ENCODE assay signal across 12 cellular contexts in the genomic region with DNA sequence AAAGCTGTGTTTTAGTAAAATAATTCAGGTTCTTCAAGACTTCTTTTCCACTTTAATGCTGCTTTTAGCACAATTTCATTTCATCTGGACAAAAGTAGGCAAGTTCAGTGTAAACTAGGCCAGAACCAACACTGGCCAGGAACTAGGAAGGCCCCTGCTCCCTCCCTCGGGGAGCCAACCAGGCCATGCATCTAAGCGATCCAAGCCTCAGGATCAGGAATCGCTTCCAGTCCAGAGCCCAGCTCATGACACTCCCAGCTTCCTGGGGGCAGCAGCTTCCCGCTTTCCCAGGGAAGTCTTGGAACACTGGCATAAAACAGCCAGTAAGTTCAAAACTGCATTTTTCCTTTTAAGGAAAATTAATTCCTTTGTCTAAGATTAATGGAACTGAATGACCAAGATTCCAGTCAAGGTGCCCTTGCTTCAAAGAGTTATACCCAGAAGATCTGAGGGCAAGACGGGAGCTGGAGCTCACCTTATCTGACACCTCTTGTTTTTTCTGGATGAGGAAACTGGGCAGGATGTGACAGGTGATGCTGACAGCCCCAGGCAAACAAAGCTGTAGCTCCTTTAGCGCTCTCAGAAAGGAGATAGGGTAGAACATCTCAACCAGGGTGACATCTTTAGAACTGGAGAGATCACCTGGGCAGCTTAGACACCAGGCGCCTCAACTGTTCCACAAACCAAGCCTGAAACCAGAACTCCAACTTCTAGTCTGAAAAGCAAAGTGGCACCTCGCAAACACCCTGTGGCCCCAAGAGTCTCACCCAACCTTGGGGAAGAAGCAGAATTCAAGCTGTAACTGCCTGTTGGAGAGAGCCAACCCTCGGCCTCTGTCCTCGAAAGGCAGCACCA.
DNase-seq lines count a peak whose midpoint lies in the region; ATAC-seq, FAIRE-seq and TF ChIP-seq lines count a peak whose summit lies in the region.
"Had no signal": no experiment of that assay in that cellular context is flagged by ENCODE, and none has a peak within 500 bp of the region (broad histone marks: within the 10 kb centered on the region; RNA-seq: fewer than 3 reads in every experiment).

No MANE protein-coding gene starts in this region.

- H3K9me3 ChIP-seq in GM12878 (replicated peaks; ENCODE audit: control insufficient read depth, insufficient read depth, low read length) = no peaks in the 10 kb centered on the region
- H3K9me3 ChIP-seq in uterus = no peaks in the 10 kb centered on the region

- no peak overlapping the region for H3K9ac ChIP-seq in GM12878 (ENCODE audit: control insufficient read depth, insufficient read depth, low read length)

- H3K4me2 ChIP-seq in GM12878 (ENCODE audit: control insufficient read depth, insufficient read depth) = 0 out of 2 replicates have a peak overlapping the region, but pooled peaks have one; percentile 25
- no peak overlapping the region for H3K4me2 ChIP-seq in GM23338

- H2AFZ ChIP-seq in GM12878 (ENCODE audit: control insufficient read depth, low read depth, low read length) (no peak overlapping the region), GM23338 (no peak overlapping the region)

- peak; percentile 61 for ATAC-seq in Right ventricle myocardium inferior
- ATAC-seq in left ventricle myocardium superior = no peak
- ATAC-seq in GM12878 = no peak
- no peak for ATAC-seq in GM23338
- no peak for ATAC-seq in HG03520 (IDR thresholded peaks at IDR 0.05; ENCODE audit: unreplicated experiment)

- FAIRE-seq in GM12878 (lab: Jason Lieb, UNC) = no peak

- H3K9me3 Mint-ChIP-seq in nephron (no peaks in the 10 kb centered on the region), GM23338 (no peaks in the 10 kb centered on the region; the same call in 2 of the 3 replicates), CD14-positive monocyte (no peaks in the 10 kb centered on the region)
- H3K9me3 Mint-ChIP-seq: mesothelial cell of epicardium had no signal

- in situ Hi-C loops in GM12878 (cut with MboI) = no loop called here

- CTCF ChIA-PET in GM12878 (lab: Yijun Ruan, JAX) = interaction anchor here (0.8 to 10.3 kb wide), 5 partner anchors 8 to 117 kb away, joined by 3 to 91 read pairs (median 5); no protein-coding TSS in a partner anchor

- peak overlapping the region; percentile 50; the same call in 1 of the 2 replicates for H3K27ac ChIP-seq in GM12878 (ENCODE audit: control insufficient read depth, insufficient read depth)
- H3K27ac ChIP-seq in uterus = peak overlapping the region; percentile 38 to 50
- no peak overlapping the region for H3K27ac ChIP-seq in GM23338 (ENCODE audit: low read depth)

- H3K27me3 ChIP-seq in GM12878 (replicated peaks in 1 of 2; ENCODE audit: control insufficient read depth in 2 of 2, insufficient read depth in 2 of 2, low read length in 1 of 2) (no peaks in the 10 kb centered on the region), uterus (no peaks in the 10 kb centered on the region), GM23338 (ENCODE audit: insufficient read depth) (peaks cover 17% of the 10 kb centered on the region)

- POLR2A ChIA-PET in GM12878 (lab: Charles Lee) = interaction anchor here (10.4 to 13.1 kb wide), 2 partner anchors 9 to 18 kb away, joined by 255 to 260 read pairs; a partner anchor contains a TSS

- WGBS in GM12878 (ENCODE audit: insufficient coverage, insufficient replicate concordance, low lambda C conversion rate, missing lambda C conversion rate) = 92% methylated on average over 6 of the region's 10 CpGs

- no peak for TF ChIP-seq EP300 in GM12878 (IDR thresholded peaks at IDR 0.05; ENCODE audit: borderline replicate concordance in 1 of 2, control insufficient read depth in 1 of 2, low read depth in 2 of 2, low read length in 2 of 2)

- SMC1A ChIA-PET in GM12878 (lab: Charles Lee; ENCODE audit: uncharacterized antibody, unreplicated experiment) = interaction anchor here (1.2 to 14.3 kb wide), 6 partner anchors 9 to 47 kb away, joined by 3 to 280 read pairs (median 6); a partner anchor contains a TSS

- RAD21 ChIA-PET in GM12878 (lab: Charles Lee; ENCODE audit: unreplicated experiment) = interaction anchor here (0.8 to 25.9 kb wide), 4 partner anchors 8 to 48 kb away, joined by 3 to 710 read pairs (median 4); a partner anchor contains a TSS

- H3K4me1 Mint-ChIP-seq in nephron (peaks cover 71% of the 10 kb centered on the region), GM23338 (peaks cover 30% of the 10 kb centered on the region), CD14-positive monocyte (peaks cover 71% of the 10 kb centered on the region)

- H3K79me2 ChIP-seq in GM12878 (ENCODE audit: control insufficient read depth, insufficient read depth, low read length) = peaks cover 79% of the 10 kb centered on the region
- no peaks in the 10 kb centered on the region for H3K79me2 ChIP-seq in GM23338 (replicated peaks; ENCODE audit: insufficient read depth)

- BruUV-seq in GM12878 (replicated peaks; lab: Mats Ljungman, UMichigan) = no TSS peak

- no peak for DNase-seq in Right ventricle myocardium inferior (ENCODE audit: missing footprints)
- no peak for DNase-seq in left ventricle myocardium superior
- DNase-seq in GM12878 (ENCODE audit: low read depth, low spot score) = no peak
- DNase-seq in uterus = peak in 1 of 2 donors; percentile 18
- no peak for DNase-seq in GM23338 (ENCODE audit: low spot score)
- DNase-seq in CD14-positive monocyte (ENCODE audit: low spot score) = no peak
- DNase-seq: activated CD4-positive, alpha-beta T cell treated with anti-CD3 and anti-CD28 coated beads for 1 hour; effector CD4-positive, alpha-beta T cell; NCI-H748 treated with DMSO at 0.1 percent for 48 hours had no signal

- no peaks in the 10 kb centered on the region for H3K9me2 ChIP-seq in GM23338 (ENCODE audit: insufficient read depth)

- intact Hi-C loops in Right ventricle myocardium inferior (cut with DNase I) = no loop called here
- intact Hi-C loops in left ventricle myocardium superior (cut with micrococcal nuclease) = no loop called here
- intact Hi-C loops in GM12878 (cut with micrococcal nuclease; ENCODE audit: unreplicated experiment) = no loop called here
- intact Hi-C loops in uterus (cut with DNase I; ENCODE audit: low total_unique reads) = no loop called here
- intact Hi-C loops in CD14-positive monocyte (cut with micrococcal nuclease) = no loop called here

- H3K4me3 Mint-ChIP-seq in nephron = no peak overlapping the region
- H3K4me3 Mint-ChIP-seq in GM23338 = no peak overlapping the region
- no peak overlapping the region for H3K4me3 Mint-ChIP-seq in CD14-positive monocyte
- H3K4me3 Mint-ChIP-seq: mesothelial cell of epicardium had no signal

- H3K36me3 Mint-ChIP-seq in nephron (ENCODE audit: low read depth) (peaks cover 9% of the 10 kb centered on the region), GM23338 (ENCODE audit: low read depth) (no peaks in the 10 kb centered on the region; the same call in 2 of the 3 replicates), CD14-positive monocyte (peaks cover 10 to 31% of the 10 kb centered on the region in 2 donors)

- H3K4me3 ChIP-seq in GM12878 = no peak overlapping the region
- no peak overlapping the region for H3K4me3 ChIP-seq in uterus
- no peak overlapping the region for H3K4me3 ChIP-seq in GM23338

- H4K20me1 ChIP-seq in GM12878 (ENCODE audit: control insufficient read depth, insufficient read depth) = no peaks in the 10 kb centered on the region
- H4K20me1 ChIP-seq in GM23338 (replicated peaks; ENCODE audit: insufficient read depth) = no peaks in the 10 kb centered on the region

- TF ChIP-seq CTCF in GM12878 (IDR thresholded peaks at IDR 0.05 in 2 of 3, conservative IDR thresholded peaks at IDR 0.05 in 1 of 3; ENCODE audit: control insufficient read depth in 2 of 3, extremely low read depth in 1 of 3, insufficient read depth in 1 of 3, low read depth in 3 of 3, low read length in 3 of 3) = no peak
- no peak for TF ChIP-seq CTCF in nephron (IDR thresholded peaks at IDR 0.05; ENCODE audit: unreplicated experiment in 3 of 3)
- TF ChIP-seq CTCF in uterus (IDR thresholded peaks at IDR 0.05) = no peak
- TF ChIP-seq CTCF in GM23338 (conservative IDR thresholded peaks at IDR 0.05; ENCODE audit: low read depth in 2 of 2) = no peak
- TF ChIP-seq CTCF in CD14-positive monocyte (IDR thresholded peaks at IDR 0.05) = no peak

- TF ChIP-seq RAD21 in GM12878 (IDR thresholded peaks at IDR 0.05; ENCODE audit: insufficient read depth, low read depth, low read length) = no peak

- H3K4me1 ChIP-seq in GM12878 (ENCODE audit: control insufficient read depth, insufficient read depth, low read length) (peaks cover 66% of the 10 kb centered on the region), uterus (peaks cover 16 to 23% of the 10 kb centered on the region in 2 donors), GM23338 (ENCODE audit: insufficient read depth) (peaks cover 13% of the 10 kb centered on the region)

- no peaks in the 10 kb centered on the region for H3K27me3 Mint-ChIP-seq in nephron (ENCODE audit: low read depth)
- peaks cover 9% of the 10 kb centered on the region for H3K27me3 Mint-ChIP-seq in GM23338 (ENCODE audit: insufficient read depth, low read depth, poor library complexity)
- H3K27me3 Mint-ChIP-seq in CD14-positive monocyte (ENCODE audit: low read depth in 3 of 3) = peaks cover 0 to 4% (median 2%) of the 10 kb centered on the region in 3 donors

- H3K36me3 ChIP-seq in GM12878 (ENCODE audit: control insufficient read depth in 2 of 2, insufficient read depth in 2 of 2, low read length in 1 of 2) (peaks cover 0 to 4% of the 10 kb centered on the region in 2 experiments; a peak in 1 of 4 replicates), uterus (no peaks in the 10 kb centered on the region), GM23338 (ENCODE audit: insufficient read depth) (no peaks in the 10 kb centered on the region)

- TF ChIP-seq POLR2A in GM12878 (IDR thresholded peaks at IDR 0.05; ENCODE audit: low read depth, low read length) (no peak), uterus (IDR thresholded peaks at IDR 0.05) (no peak)

- H3K27ac Mint-ChIP-seq in nephron (peak overlapping the region; percentile 18 to 52 (median 21)), GM23338 (no peak overlapping the region), CD14-positive monocyte (peak overlapping the region in 1 of 7 donors; percentile 42)

- H3F3A ChIP-seq in GM23338 (replicated peaks; ENCODE audit: low read depth) = no peaks in the 10 kb centered on the region

TF ChIP-seq in GM23338, 12 proteins besides CTCF, POLR2A, EP300 and RAD21 (continues in another document):
- TF ChIP-seq STAT1 (IDR thresholded peaks at IDR 0.05; ENCODE audit: unreplicated experiment) (no peak), POLR2AphosphoS5 (IDR thresholded peaks at IDR 0.05; ENCODE audit: low read depth) (no peak)
